In genomic region chr7:130205084-130205947, GRCh38 we compare ENCODE assay signal across 8 cellular contexts. TPM values are rescaled to one million over a fixed set of nuclear protein-coding genes. Genes with fewer than 3 reads are reported as not detected.
DNase-seq lines count a peak whose midpoint lies in the region; ATAC-seq, FAIRE-seq and TF ChIP-seq lines count a peak whose summit lies in the region.

Gene TMEM209 (minus strand): TSS chr7:130205406. CDS start chr7:130205375, 31 bp downstream.

- intact Hi-C loops in Calu3 (cut with micrococcal nuclease; ENCODE audit: unreplicated experiment), result no loop called here

- H3K27me3 Mint-ChIP-seq in Calu3 (ENCODE audit: unreplicated experiment), result no peaks in the 10 kb centered on the region

- H3K9me3 ChIP-seq in HUES64 (ENCODE audit: insufficient read depth, low read depth, low read length) (no peaks in the 10 kb centered on the region), OCI-LY1 (ENCODE audit: low read length) (no peaks in the 10 kb centered on the region), mesodermal cell (ENCODE audit: control insufficient read depth, low read length) (no peaks in the 10 kb centered on the region)

- H3K9me3 Mint-ChIP-seq in Calu3 (ENCODE audit: low read depth, unreplicated experiment), result no peaks in the 10 kb centered on the region

- peaks cover 14% of the 10 kb centered on the region for H3K79me2 ChIP-seq in OCI-LY1 (ENCODE audit: insufficient read depth, low read length)

- BruUV-seq in Calu3 (replicated peaks; lab: Mats Ljungman, UMichigan), result TSS peak; percentile 92

- no peaks in the 10 kb centered on the region for H4K20me1 ChIP-seq in OCI-LY1 (ENCODE audit: insufficient read depth, low read length)

- H2AFZ ChIP-seq in OCI-LY1 (ENCODE audit: low read length), result peak within 1 kb of the TSS; percentile 67

- ATAC-seq in GM21447 (IDR thresholded peaks at IDR 0.05; ENCODE audit: unreplicated experiment), result peak; percentile 98

- TF ChIP-seq CTCF in Calu3 (IDR thresholded peaks at IDR 0.05; ENCODE audit: unreplicated experiment) (no peak), OCI-LY1 (IDR thresholded peaks at IDR 0.05; ENCODE audit: low read length) (no peak)

- FAIRE-seq in endometrium (lab: Jason Lieb, UNC), result peak; percentile 86

- H3K4me1 ChIP-seq in HUES64 (ENCODE audit: insufficient read depth, low read length) (peaks cover 4% of the 10 kb centered on the region; the same call in 1 of the 2 replicates), OCI-LY1 (ENCODE audit: insufficient read depth, low read length, severe bottlenecking) (peaks cover 25% of the 10 kb centered on the region), mesodermal cell (ENCODE audit: control insufficient read depth, insufficient read depth, low read length, poor library complexity, severe bottlenecking) (no peaks in the 10 kb centered on the region)

- CTCF ChIA-PET in Calu3 (lab: Charles Lee), result interaction anchor here (0.7 to 1.4 kb wide), 4 partner anchors 8 to 553 kb away, joined by 3 to 8 read pairs (median 4); no protein-coding TSS in a partner anchor

- peak within 1 kb of the TSS; percentile 85 for H3K4me3 Mint-ChIP-seq in Calu3 (ENCODE audit: low read depth, unreplicated experiment)

- H3K36me3 Mint-ChIP-seq in Calu3 (ENCODE audit: insufficient read depth, unreplicated experiment), result peaks cover 30% of the 10 kb centered on the region

- H3K9me2 ChIP-seq in OCI-LY1 (ENCODE audit: low read depth, low read length), result no peaks in the 10 kb centered on the region

- peak within 1 kb of the TSS; percentile 96 for H3K27ac ChIP-seq in HUES64 (ENCODE audit: low read depth, low read length)
- H3K27ac ChIP-seq in OCI-LY1 (ENCODE audit: low read depth, low read length, poor library complexity, severe bottlenecking), result peak within 1 kb of the TSS; percentile 74
- H3K27ac ChIP-seq in mesodermal cell (ENCODE audit: low read depth, low read length, severe bottlenecking), result peak within 1 kb of the TSS; percentile 96

- no peaks in the 10 kb centered on the region for H3K27me3 ChIP-seq in HUES64 (ENCODE audit: insufficient read depth, low read length)
- no peaks in the 10 kb centered on the region for H3K27me3 ChIP-seq in OCI-LY1 (ENCODE audit: insufficient read depth, low read length)

- 16% methylated on average over 43 of the region's 44 CpGs for WGBS in HUES64
- 9 to 18% methylated on average over 35 to 43 of the region's 44 CpGs for WGBS in mesodermal cell (ENCODE audit: insufficient coverage in 2 of 2), 2 experiments

- peaks cover 37% of the 10 kb centered on the region for H3K36me3 ChIP-seq in HUES64 (ENCODE audit: insufficient read depth, low read length)
- peaks cover 42% of the 10 kb centered on the region for H3K36me3 ChIP-seq in OCI-LY1 (ENCODE audit: insufficient read depth, low read length)
- peaks cover 31% of the 10 kb centered on the region for H3K36me3 ChIP-seq in mesodermal cell (ENCODE audit: control insufficient read depth, insufficient read depth, low read length)

- H3K4me3 ChIP-seq in HUES64 (ENCODE audit: low read length), result peak within 1 kb of the TSS; percentile 88
- peak within 1 kb of the TSS; percentile 90 for H3K4me3 ChIP-seq in OCI-LY1 (ENCODE audit: low read depth, low read length, poor library complexity, severe bottlenecking)
- H3K4me3 ChIP-seq in mesodermal cell (ENCODE audit: extremely low read depth, insufficient read depth, low read length, poor library complexity, severe bottlenecking), result peak within 1 kb of the TSS; percentile 79

- peaks cover 5% of the 10 kb centered on the region for H3K4me1 Mint-ChIP-seq in Calu3 (ENCODE audit: low read depth, unreplicated experiment)

- peak; percentile 96 for DNase-seq in Calu3
- DNase-seq in activated CD8-positive, alpha-beta memory T cell treated with anti-CD3 and anti-CD28 coated beads, Interleukin-2, amount 50 U/mL, for 4 hours, result peak; percentile 91
- peak; percentile 81 to 90 for DNase-seq in stimulated activated CD8-positive, alpha-beta memory T cell treated with anti-CD3 and anti-CD28 coated beads, Interleukin-15, amount 100 ng/mL, for 4 hours (ENCODE audit: low read depth in 2 of 2)

- peak within 1 kb of the TSS; percentile 93 for H3K27ac Mint-ChIP-seq in Calu3 (ENCODE audit: unreplicated experiment)

- H3K4me2 ChIP-seq in OCI-LY1 (ENCODE audit: low read length), result peak within 1 kb of the TSS; percentile 94

- no peaks in the 10 kb centered on the region for H3F3A ChIP-seq in OCI-LY1 (ENCODE audit: insufficient read depth, low read length)

- H3K9ac ChIP-seq in HUES64 (ENCODE audit: low read depth, low read length) (peak within 1 kb of the TSS; percentile 99), OCI-LY1 (ENCODE audit: low read length) (peak within 1 kb of the TSS; percentile 98)

RNA-seq across cellular contexts. Expression of gene TMEM209, which starts in this region (rescaled TPM):
- total RNA-seq in Calu3 (2022), result 26.6 and 26.8 TPM in 2 replicates
- polyA plus RNA-seq in HUES64 (2013, experiment 1 of 2), result 17.6 TPM
- polyA plus RNA-seq in HUES64 (2013, experiment 2 of 2), result 23.5 TPM
- 20.5 TPM for polyA plus RNA-seq in mesodermal cell (2013, experiment 1 of 2)
- polyA plus RNA-seq in mesodermal cell (2013, experiment 2 of 2), result 20.0 TPM

Comparison
In these comparisons a context has a peak if more than half of its experiments do, and no peak if none do; other contexts are left out.
1. Peak in every context shown above with its lines: DNase-seq, ATAC-seq, H3K4me3 ChIP-seq and H3K27ac ChIP-seq.